8 cellular contexts compared by ENCODE assay signal in genomic region chr9:100396769-100397168, GRCh38.
"Had no signal": no experiment of that assay in that cellular context is flagged by ENCODE, and none has a peak within 500 bp of the region (broad histone marks: within the 10 kb centered on the region; RNA-seq: fewer than 3 reads in every experiment).

No MANE protein-coding gene starts in this region.

- ATAC-seq: GM12878 had no signal

- H3K4me3 ChIP-seq: GM12878 had no signal

- FAIRE-seq: G401.6, GM12878, GM12891, GM12892, GM18507, GM19239 had no signal

- DNase-seq: GDM1, GF-D8 had no signal
